18 cellular contexts compared by ENCODE assay signal in the genomic region with DNA sequence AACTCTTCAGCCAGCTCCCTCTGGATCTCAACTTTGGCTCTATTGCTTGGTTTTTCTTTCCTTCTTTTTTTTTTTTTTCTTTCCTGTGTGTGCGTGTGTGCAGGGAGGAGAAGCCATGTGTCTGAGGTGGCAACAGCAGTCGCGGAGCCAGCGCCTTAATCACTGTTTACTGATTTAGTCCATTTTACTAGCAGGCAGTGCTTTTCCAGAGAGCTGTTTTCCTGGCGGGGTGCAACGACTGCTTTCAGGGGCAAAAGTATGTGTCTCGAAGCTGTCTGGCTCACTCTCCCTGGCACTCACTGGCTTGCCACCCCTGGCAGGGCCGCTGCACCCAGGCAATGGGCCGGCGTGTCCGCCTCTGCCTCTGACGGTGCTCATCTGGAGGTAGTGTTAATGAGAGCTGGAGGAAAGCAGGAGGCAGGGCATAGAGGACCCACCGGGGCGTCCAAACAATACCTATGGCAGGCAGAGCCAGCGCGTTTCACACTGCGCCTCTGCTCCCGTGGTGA.
DNase-seq lines count a peak whose midpoint lies in the region; ATAC-seq, FAIRE-seq and TF ChIP-seq lines count a peak whose summit lies in the region.
"Had no signal": no experiment of that assay in that cellular context is flagged by ENCODE, and none has a peak within 500 bp of the region (broad histone marks: within the 10 kb centered on the region; RNA-seq: fewer than 3 reads in every experiment).

No MANE protein-coding gene starts in this region.

- H3K4me3 ChIP-seq in BJ (ENCODE audit: low read depth, low read length) = no peak overlapping the region
- no peak overlapping the region for H3K4me3 ChIP-seq in epithelial cell of esophagus (ENCODE audit: low read length)
- H3K4me3 ChIP-seq in rectal smooth muscle tissue (ENCODE audit: low read length) = peak overlapping the region; percentile 52
- H3K4me3 ChIP-seq: adrenal gland, left lung, SK-N-MC, transverse colon had no signal

- no peaks in the 10 kb centered on the region for H3K4me1 ChIP-seq in rectal smooth muscle tissue (ENCODE audit: control insufficient read depth, insufficient read depth, low read length)
- H3K4me1 ChIP-seq: adrenal gland, left lung, transverse colon had no signal

- H3K27me3 ChIP-seq in BJ (ENCODE audit: control insufficient read depth, insufficient read depth, low read length) (no peaks in the 10 kb centered on the region), rectal smooth muscle tissue (ENCODE audit: control insufficient read depth, insufficient read depth, low read length) (no peaks in the 10 kb centered on the region)
- H3K27me3 ChIP-seq: adrenal gland, left lung, transverse colon had no signal

- H3K36me3 ChIP-seq in BJ (ENCODE audit: control insufficient read depth, insufficient read depth, low read length) (no peaks in the 10 kb centered on the region), rectal smooth muscle tissue (ENCODE audit: control insufficient read depth, insufficient read depth, low read length) (no peaks in the 10 kb centered on the region)
- H3K36me3 ChIP-seq: adrenal gland, left lung, transverse colon had no signal

- CTCF ChIA-PET in BJ (lab: Yijun Ruan, JAX) = interaction anchor here (1.0 kb wide), 1 partner anchor 18 kb away, joined by 4 read pairs; no protein-coding TSS in a partner anchor

- H3K9ac ChIP-seq in rectal smooth muscle tissue (ENCODE audit: low read length) = no peak overlapping the region

- H3K27ac ChIP-seq in rectal smooth muscle tissue (ENCODE audit: low read depth, low read length) = no peak overlapping the region
- H3K27ac ChIP-seq: adrenal gland, left lung, SK-N-MC, transverse colon had no signal

- ATAC-seq in HG02610 (IDR thresholded peaks at IDR 0.05; ENCODE audit: unreplicated experiment) = no peak
- ATAC-seq: esophagus mucosa, left lung had no signal

- DNase-seq in BJ (ENCODE audit: low read depth) (peak; percentile 4), NCI-H1417 (lab: John Stamatoyannopoulos, UW) (peak in 2 of 3 experiments; percentile 66 to 80), epithelial cell of esophagus (ENCODE audit: low read depth) (peak; percentile 1), GM12892 (ENCODE audit: insufficient read length) (no peak), AG20443 (ENCODE audit: low spot score) (no peak), SW480 (ENCODE audit: low spot score) (no peak)
- DNase-seq: activated CD4-positive, alpha-beta T cell treated with anti-CD3 and anti-CD28 coated beads, Interleukin-2, amount 50 U/mL, for 48 hours; adrenal gland; cortex of kidney; NCI-H446; OCI-M1; stimulated activated CD4-positive, alpha-beta T cell treated with anti-CD3 and anti-CD28 coated beads, Interleukin-1b, Interleukin-23, amount 100 ng/mL, for 48 hours; transverse colon had no signal

- POLR2A ChIA-PET in BJ (lab: Charles Lee) = no interaction called here

- TF ChIP-seq POLR2A in GM12892 (IDR thresholded peaks at IDR 0.05; ENCODE audit: low read depth, low read length) = no peak

- TF ChIP-seq CTCF in BJ (IDR thresholded peaks at IDR 0.05; ENCODE audit: insufficient read depth, low read depth, low read length) = no peak
- no peak for TF ChIP-seq CTCF in epithelial cell of esophagus (IDR thresholded peaks at IDR 0.05; ENCODE audit: insufficient read depth, low read depth, low read length, missing control alignments)

- FAIRE-seq in GM12892 (lab: Jason Lieb, UNC) = no peak

Comparison
In these comparisons a context has a peak if more than half of its experiments do, and no peak if none do; other contexts are left out.
1. DNase-seq: peak in BJ (single experiment), NCI-H1417 (2 of 3) and epithelial cell of esophagus (single experiment); none in GM12892 (single experiment), AG20443 (single experiment) and SW480 (single experiment).